11 cellular contexts compared by ENCODE assay signal in genomic region chr6:31765910-31766794, GRCh38. TPM values are rescaled to one million over a fixed set of nuclear protein-coding genes. Genes with fewer than 3 reads are reported as not detected.
DNase-seq lines count a peak whose midpoint lies in the region; ATAC-seq and TF ChIP-seq lines count a peak whose summit lies in the region.
"Had no signal": no experiment of that assay in that cellular context is flagged by ENCODE, and none has a peak within 500 bp of the region (broad histone marks: within the 10 kb centered on the region; RNA-seq: fewer than 3 reads in every experiment).

No MANE protein-coding gene starts in this region.

- no peak overlapping the region for H3K27ac Mint-ChIP-seq in HFFc6
- peak overlapping the region; percentile 59 for H3K27ac Mint-ChIP-seq in stimulated activated memory B cell treated with anti-CD40 and anti-IgM and Interleukin-4, amounts not matched to agents 10 μg/mL and 1 μg/mL and 100 μg/mL, for 72 hours
- H3K27ac Mint-ChIP-seq: immature natural killer cell; T-helper 1 cell treated with Interleukin-12 subunit alpha and Interleukin-12 subunit beta and Interleukin-4 antibody, amounts not matched to agents 30 μg/mL and 1 μg/mL, for 36 hours had no signal

- H3K4me1 Mint-ChIP-seq in HFFc6 (ENCODE audit: low read depth), result peaks cover 29% of the 10 kb centered on the region
- H3K4me1 Mint-ChIP-seq in stimulated activated memory B cell treated with anti-CD40 and anti-IgM and Interleukin-4, amounts not matched to agents 10 μg/mL and 1 μg/mL and 100 μg/mL, for 72 hours, result peaks cover 7% of the 10 kb centered on the region

- H3K27ac ChIP-seq in coronary artery, result no peak overlapping the region
- no peak overlapping the region for H3K27ac ChIP-seq in left lung
- no peak overlapping the region for H3K27ac ChIP-seq in tibial artery

- no peaks in the 10 kb centered on the region for H3K27me3 ChIP-seq in left lung
- H3K27me3 ChIP-seq in tibial artery, result peaks cover 0 to 12% of the 10 kb centered on the region in 2 donors

- DNase-seq in HFFc6 (no peak), coronary artery (ENCODE audit: low spot score) (no peak), left lung (peak in 1 of 2 donors; percentile 73), NCI-H1694 treated with DMSO at 0.1 percent for 48 hours (lab: John Stamatoyannopoulos, UW) (no peak), tibial artery (no peak), D341Med (ENCODE audit: low spot score) (no peak)
- DNase-seq: central memory CD4-positive, alpha-beta T cell; immature natural killer cell; stimulated activated naive CD4-positive, alpha-beta T cell treated with Interleukin-2 at 50 U/mL for 16 hours had no signal

- H3K9me3 Mint-ChIP-seq in HFFc6, result no peaks in the 10 kb centered on the region
- H3K9me3 Mint-ChIP-seq in stimulated activated memory B cell treated with anti-CD40 and anti-IgM and Interleukin-4, amounts not matched to agents 10 μg/mL and 1 μg/mL and 100 μg/mL, for 72 hours, result no peaks in the 10 kb centered on the region
- H3K9me3 Mint-ChIP-seq: immature natural killer cell; T-helper 1 cell treated with Interleukin-12 subunit alpha and Interleukin-12 subunit beta and Interleukin-4 antibody, amounts not matched to agents 30 μg/mL and 1 μg/mL, for 36 hours had no signal

- ATAC-seq in left lung, result peak; percentile 41
- ATAC-seq in stimulated activated memory B cell treated with anti-CD40 and anti-IgM and Interleukin-4, amounts not matched to agents 10 μg/mL and 1 μg/mL and 100 μg/mL, for 72 hours, result no peak

- peak overlapping the region; percentile 51 for H3K4me3 ChIP-seq in coronary artery
- H3K4me3 ChIP-seq in left lung, result no peak overlapping the region
- H3K4me3 ChIP-seq in tibial artery, result peak overlapping the region in 1 of 2 donors; percentile 26

- no peaks in the 10 kb centered on the region for H3K9me3 ChIP-seq in left lung
- H3K9me3 ChIP-seq in tibial artery, result no peaks in the 10 kb centered on the region

- H3K4me3 Mint-ChIP-seq in HFFc6, result peak overlapping the region; percentile 60
- H3K4me3 Mint-ChIP-seq in stimulated activated memory B cell treated with anti-CD40 and anti-IgM and Interleukin-4, amounts not matched to agents 10 μg/mL and 1 μg/mL and 100 μg/mL, for 72 hours, result no peak overlapping the region
- H3K4me3 Mint-ChIP-seq: immature natural killer cell; T-helper 1 cell treated with Interleukin-12 subunit alpha and Interleukin-12 subunit beta and Interleukin-4 antibody, amounts not matched to agents 30 μg/mL and 1 μg/mL, for 36 hours had no signal

- no peaks in the 10 kb centered on the region; the same call in 1 of the 2 replicates for H3K36me3 Mint-ChIP-seq in HFFc6 (ENCODE audit: low read depth)
- peaks cover 27% of the 10 kb centered on the region for H3K36me3 Mint-ChIP-seq in stimulated activated memory B cell treated with anti-CD40 and anti-IgM and Interleukin-4, amounts not matched to agents 10 μg/mL and 1 μg/mL and 100 μg/mL, for 72 hours

- TF ChIP-seq CTCF in HFFc6 (IDR thresholded peaks at IDR 0.05), result no peak; the same call in 1 of the 2 replicates
- TF ChIP-seq CTCF in coronary artery (IDR thresholded peaks at IDR 0.05), result no peak
- no peak for TF ChIP-seq CTCF in left lung (IDR thresholded peaks at IDR 0.05)
- TF ChIP-seq CTCF in tibial artery (IDR thresholded peaks at IDR 0.05), result no peak

- H3K27me3 Mint-ChIP-seq in HFFc6 (ENCODE audit: insufficient read depth), result no peaks in the 10 kb centered on the region; the same call in 1 of the 2 replicates
- no peaks in the 10 kb centered on the region for H3K27me3 Mint-ChIP-seq in stimulated activated memory B cell treated with anti-CD40 and anti-IgM and Interleukin-4, amounts not matched to agents 10 μg/mL and 1 μg/mL and 100 μg/mL, for 72 hours

- H3K36me3 ChIP-seq in left lung, result no peaks in the 10 kb centered on the region
- H3K36me3 ChIP-seq in tibial artery, result peaks cover 0 to 4% (median 0%) of the 10 kb centered on the region in 3 donors

- intact Hi-C loops in left lung (cut with DNase I), result no loop called here
- intact Hi-C loops in tibial artery (cut with DNase I; ENCODE audit: low total_unique reads), result no loop called here

- peaks cover 0 to 25% of the 10 kb centered on the region in 2 donors for H3K4me1 ChIP-seq in left lung
- peaks cover 0 to 7% (median 3%) of the 10 kb centered on the region in 4 donors for H3K4me1 ChIP-seq in tibial artery

RNA-seq across cellular contexts. Expression of gene SAPCD1, which starts 3.7 kb away (rescaled TPM):
- total RNA-seq in HFFc6 (2021; fragmentation: NEBNext Ultra II Directional; extraction: Animal tissue kit (Norgen Biotek cat#: 25700)), result 1 to 10 TPM in 5 of 6 experiments, under 1 TPM in 1; 0.91 to 2.4 (median 1.3) TPM
- total RNA-seq in left lung, result 1 to 10 TPM; 1.3 to 3.9 TPM

RNA-seq across cellular contexts. Expression of gene VWA7, which starts 11.0 kb away (rescaled TPM):
- under 1 TPM; 0.24 to 0.83 (median 0.64) TPM for total RNA-seq in HFFc6 (2021; fragmentation: NEBNext Ultra II Directional; extraction: Animal tissue kit (Norgen Biotek cat#: 25700))
- total RNA-seq in left lung, result 1 to 10 TPM; 4.6 to 5.0 TPM

RNA-seq across cellular contexts. Expression of gene MSH5, which starts 26.3 kb away (rescaled TPM):
- total RNA-seq in HFFc6 (2021; fragmentation: NEBNext Ultra II Directional; extraction: Animal tissue kit (Norgen Biotek cat#: 25700)), result 10 to 100 TPM in 4 of 6 experiments, 1 to 10 TPM in 2; 7.4 to 14.8 (median 12.6) TPM
- total RNA-seq in left lung, result 10 to 100 TPM in 1 of 2 donors, 1 to 10 TPM in 1; 9.7 to 20.0 TPM

RNA-seq across cellular contexts. Expression of gene VARS1, which starts 29.4 kb away (rescaled TPM):
- total RNA-seq in HFFc6 (2021; fragmentation: NEBNext Ultra II Directional; extraction: Animal tissue kit (Norgen Biotek cat#: 25700)), result 100 to 1,000 TPM; 117 to 144 (median 127) TPM
- total RNA-seq in left lung, result 100 to 1,000 TPM in 1 of 2 donors, 10 to 100 TPM in 1; 43.6 to 103 TPM

RNA-seq across cellular contexts. Expression of gene CLIC1, which starts 29.8 kb away (rescaled TPM):
- 100 to 1,000 TPM; 638 to 833 (median 745) TPM for total RNA-seq in HFFc6 (2021; fragmentation: NEBNext Ultra II Directional; extraction: Animal tissue kit (Norgen Biotek cat#: 25700))
- 100 to 1,000 TPM; 283 to 465 TPM for total RNA-seq in left lung
